1 cellular context compared by ENCODE assay signal in genomic region chr7:51350195-51350896, GRCh38.
TF ChIP-seq lines count a peak whose summit lies in the region.

No MANE protein-coding gene starts in this region.

TF ChIP-seq in HepG2, 621 proteins besides CTCF, POLR2A, EP300 and RAD21 (continued from another document and continues in another):
- TF ChIP-seq AHDC1 (CRISPR knock-in tag; IDR thresholded peaks at IDR 0.05; ENCODE audit: borderline replicate concordance) (no peak), PBX3 (CRISPR knock-in tag; IDR thresholded peaks at IDR 0.05; ENCODE audit: borderline replicate concordance) (no peak), NKX3-1 (CRISPR knock-in tag; IDR thresholded peaks at IDR 0.05) (no peak), REL (CRISPR knock-in tag; conservative IDR thresholded peaks at IDR 0.05) (no peak), FOXO4 (CRISPR knock-in tag; conservative IDR thresholded peaks at IDR 0.05) (no peak), YEATS2 (CRISPR knock-in tag; IDR thresholded peaks at IDR 0.05; ENCODE audit: borderline replicate concordance) (no peak), SMAD9 (CRISPR knock-in tag; IDR thresholded peaks at IDR 0.05) (no peak), ZNF414 (CRISPR knock-in tag; IDR thresholded peaks at IDR 0.05) (no peak), CSRNP1 (CRISPR knock-in tag; IDR thresholded peaks at IDR 0.05) (no peak), PBX2 (CRISPR knock-in tag; IDR thresholded peaks at IDR 0.05) (no peak), ZBTB20 (CRISPR knock-in tag; IDR thresholded peaks at IDR 0.05; ENCODE audit: borderline replicate concordance, low read depth) (peak; percentile 92; the same call in 1 of the 2 replicates), MED13 (CRISPR knock-in tag; IDR thresholded peaks at IDR 0.05) (no peak), ZNF326 (CRISPR knock-in tag; IDR thresholded peaks at IDR 0.05; ENCODE audit: borderline replicate concordance) (no peak), NCOA2 (CRISPR knock-in tag; IDR thresholded peaks at IDR 0.05) (no peak), TEAD3 (CRISPR knock-in tag; optimal IDR thresholded peaks at IDR 0.05; ENCODE audit: borderline replicate concordance) (peak; percentile 71), ZNF678 (CRISPR knock-in tag; IDR thresholded peaks at IDR 0.05) (no peak), ETS1 (CRISPR knock-in tag; IDR thresholded peaks at IDR 0.05) (no peak), SETDB1 (CRISPR knock-in tag; IDR thresholded peaks at IDR 0.05; ENCODE audit: borderline replicate concordance) (no peak), MXI1 (IDR thresholded peaks at IDR 0.05; ENCODE audit: borderline replicate concordance, low read depth, low read length) (no peak), JUND (CRISPR knock-in tag; IDR thresholded peaks at IDR 0.05) (no peak), NR2F6 (IDR thresholded peaks at IDR 0.05) (no peak), NR2F6 (CRISPR knock-in tag; IDR thresholded peaks at IDR 0.05) (no peak), NFE2L2 (IDR thresholded peaks at IDR 0.05; ENCODE audit: low read length) (no peak), U2AF1 (optimal IDR thresholded peaks at IDR 0.05; ENCODE audit: low read depth, low read length) (no peak), SRF (IDR thresholded peaks at IDR 0.05; ENCODE audit: low read depth, low read length) (peak; percentile 86), ZSCAN22 (CRISPR knock-in tag; IDR thresholded peaks at IDR 0.05) (no peak), ZNF430 (CRISPR knock-in tag; IDR thresholded peaks at IDR 0.05) (no peak), ZNF17 (CRISPR knock-in tag; IDR thresholded peaks at IDR 0.05) (no peak), TBL1XR1 (IDR thresholded peaks at IDR 0.05; ENCODE audit: borderline replicate concordance, low read length, partially characterized antibody) (no peak), ZNF788 (CRISPR knock-in tag; IDR thresholded peaks at IDR 0.05; ENCODE audit: borderline replicate concordance) (no peak), ZNF318 (CRISPR knock-in tag; IDR thresholded peaks at IDR 0.05) (no peak), REXO4 (CRISPR knock-in tag; IDR thresholded peaks at IDR 0.05; ENCODE audit: borderline replicate concordance) (no peak), PRPF4 (IDR thresholded peaks at IDR 0.05; ENCODE audit: low read depth, low read length, poor library complexity, severe bottlenecking) (no peak), ZNF513 (CRISPR knock-in tag; conservative IDR thresholded peaks at IDR 0.05) (no peak)
